ENCODE assay signal across 8 cellular contexts in genomic region chr1:206703647-206704046, GRCh38. TPM values are rescaled to one million over a fixed set of nuclear protein-coding genes. Genes with fewer than 3 reads are reported as not detected.
DNase-seq lines count a peak whose midpoint lies in the region; ATAC-seq and TF ChIP-seq lines count a peak whose summit lies in the region.

No MANE protein-coding gene starts in this region.

- H3K9me2 ChIP-seq in Karpas-422 (replicated peaks; ENCODE audit: insufficient read depth, low read length): no peaks in the 10 kb centered on the region

- intact Hi-C loops in heart right ventricle (cut with DNase I): no loop called here
- intact Hi-C loops in Right ventricle myocardium inferior (cut with DNase I): no loop called here

- H3K9me3 ChIP-seq in heart right ventricle (no peaks in the 10 kb centered on the region), Karpas-422 (ENCODE audit: low read length) (no peaks in the 10 kb centered on the region)

- 46 to 52% methylated on average over 5 of the region's 5 CpGs for WGBS in heart right ventricle, 2 donors

- no peak for TF ChIP-seq CTCF in heart right ventricle (IDR thresholded peaks at IDR 0.05)

- no peak for ATAC-seq in heart right ventricle
- ATAC-seq in Right ventricle myocardium inferior: no peak
- no peak for ATAC-seq in GM19328 (IDR thresholded peaks at IDR 0.05; ENCODE audit: unreplicated experiment)

- H3K4me1 ChIP-seq in heart right ventricle (peaks cover 49 to 100% (median 98%) of the 10 kb centered on the region in 9 donors), Karpas-422 (ENCODE audit: low read length) (peaks cover 24% of the 10 kb centered on the region)

- H3K27me3 ChIP-seq in heart right ventricle: no peaks in the 10 kb centered on the region
- no peaks in the 10 kb centered on the region for H3K27me3 ChIP-seq in Karpas-422 (ENCODE audit: low read length)

- peaks cover 92% of the 10 kb centered on the region for H4K20me1 ChIP-seq in Karpas-422 (ENCODE audit: insufficient read depth, low read depth, low read length)

- H3K9ac ChIP-seq in Karpas-422 (ENCODE audit: low read length): no peak overlapping the region

- H3K27ac ChIP-seq in heart right ventricle: peak overlapping the region in 8 of 10 donors; percentile 0 to 84 (median 52)
- H3K27ac ChIP-seq in Karpas-422 (ENCODE audit: low read length): no peak overlapping the region

- H3K79me2 ChIP-seq in Karpas-422 (ENCODE audit: low read length): no peaks in the 10 kb centered on the region

- no peak overlapping the region for H3K4me3 ChIP-seq in heart right ventricle
- H3K4me3 ChIP-seq in Karpas-422 (ENCODE audit: low read length): no peak overlapping the region

- DNase-seq in heart right ventricle (no peak), Right ventricle myocardium inferior (ENCODE audit: missing footprints) (no peak), mesenteric fat pad (ENCODE audit: low spot score) (peak; percentile 60), NCI-H69 (lab: John Stamatoyannopoulos, UW) (no peak), iPS-NIHi7 (ENCODE audit: extremely low spot score) (no peak), Karpas-422 (no peak)
- peak; percentile 42 to 51 for DNase-seq in activated CD4-positive, alpha-beta T cell treated with anti-CD3 and anti-CD28 coated beads, Interleukin-2, amount 50 U/mL, for 4 hours

- H3K36me3 ChIP-seq in heart right ventricle (no peaks in the 10 kb centered on the region), Karpas-422 (ENCODE audit: insufficient read depth, low read length) (no peaks in the 10 kb centered on the region)

- no peak overlapping the region for H2AFZ ChIP-seq in Karpas-422 (ENCODE audit: low read length)

- H3K4me2 ChIP-seq in Karpas-422 (ENCODE audit: low read depth, low read length, poor library complexity, severe bottlenecking): no peak overlapping the region

RNA-seq across cellular contexts. Expression of gene MAPKAPK2, which starts 18.9 kb away (rescaled TPM):
- total RNA-seq in heart right ventricle: 100 to 1,000 TPM; 169 to 323 (median 224) TPM
- 100 to 1,000 TPM; 101 to 144 TPM for polyA plus RNA-seq in heart right ventricle
- total RNA-seq in Right ventricle myocardium inferior: 214 TPM
- total RNA-seq in mesenteric fat pad: 103 TPM
- 19.8 and 25.1 TPM in 2 replicates for total RNA-seq in Karpas-422 (2014; rRNA removed; shearing (Covaris generic); ENCODE audit: low replicate concordance)

Comparison
In these comparisons a context has a peak if more than half of its experiments do, and no peak if none do; other contexts are left out.
1. DNase-seq: peak in activated CD4-positive, alpha-beta T cell treated with anti-CD3 and anti-CD28 coated beads, Interleukin-2, amount 50 U/mL, for 4 hours (2 of 2) and mesenteric fat pad (single experiment); none in heart right ventricle (0 of 2), Right ventricle myocardium inferior (single experiment), NCI-H69 (single experiment), iPS-NIHi7 (single experiment) and Karpas-422 (single experiment).